ENCODE assay signal across 1 cellular context in the genomic region with DNA sequence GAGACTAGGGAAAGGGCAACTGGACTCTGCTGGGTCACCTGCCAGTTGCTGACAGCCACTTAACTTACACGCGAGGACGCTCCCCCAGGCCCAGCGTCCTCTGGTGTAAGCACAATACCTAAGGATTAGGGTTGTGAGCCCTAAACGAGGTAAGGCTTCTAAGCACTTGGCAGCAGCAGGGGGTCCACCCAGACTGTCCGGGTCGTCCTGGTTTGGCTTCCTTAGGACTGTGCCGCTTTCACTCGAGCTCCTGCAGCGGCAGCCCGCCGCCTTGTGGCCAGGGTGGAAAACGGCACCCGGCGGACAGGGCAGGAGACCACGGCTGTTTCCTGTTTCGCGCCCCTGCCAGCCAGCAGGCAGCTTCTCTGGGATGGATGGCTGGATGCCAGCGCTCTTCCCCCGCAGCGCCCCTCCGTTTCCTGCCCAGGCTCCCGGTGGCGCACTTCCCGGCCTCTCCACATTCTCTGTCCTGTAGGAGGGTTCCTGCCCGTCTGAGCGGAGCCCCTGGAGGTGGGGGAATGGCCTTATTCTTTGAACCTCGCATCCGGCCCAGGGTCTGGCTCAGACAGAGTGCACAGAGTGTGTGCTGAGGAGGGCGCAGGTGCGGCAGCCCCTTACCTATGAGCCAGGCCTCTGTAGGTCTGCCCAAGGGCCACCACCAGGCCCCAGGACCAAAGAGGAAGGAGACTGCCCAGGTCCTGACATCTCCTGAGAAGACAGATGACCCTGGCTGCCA.
TF ChIP-seq lines count a peak whose summit lies in the region.

No MANE protein-coding gene starts in this region.

TF ChIP-seq in neural cell, 6 proteins besides CTCF, POLR2A, EP300 and RAD21:
- TF ChIP-seq REST (IDR thresholded peaks at IDR 0.05; ENCODE audit: borderline replicate concordance): no peak
- peak; percentile 71 for TF ChIP-seq SMC3 (conservative IDR thresholded peaks at IDR 0.05; ENCODE audit: poor library complexity)
